10 cellular contexts compared by ENCODE assay signal in genomic region chr16:13436641-13437423, GRCh38.
DNase-seq lines count a peak whose midpoint lies in the region; ATAC-seq, FAIRE-seq and TF ChIP-seq lines count a peak whose summit lies in the region.
"Had no signal": no experiment of that assay in that cellular context is flagged by ENCODE, and none has a peak within 500 bp of the region (broad histone marks: within the 10 kb centered on the region; RNA-seq: fewer than 3 reads in every experiment).

No MANE protein-coding gene starts in this region.

- TF ChIP-seq CTCF in Calu3 (IDR thresholded peaks at IDR 0.05; ENCODE audit: unreplicated experiment) (no peak), bronchial epithelial cell (IDR thresholded peaks at IDR 0.05; ENCODE audit: insufficient read depth, low read length, severe bottlenecking) (no peak), mucosa of descending colon (IDR thresholded peaks at IDR 0.05) (no peak)

- no peaks in the 10 kb centered on the region for H3K27me3 ChIP-seq in bronchial epithelial cell (ENCODE audit: control insufficient read depth, insufficient read depth, low read length)

- no peak overlapping the region for H3K4me3 ChIP-seq in bronchial epithelial cell (ENCODE audit: low read depth, low read length)
- no peak overlapping the region for H3K4me3 ChIP-seq in mucosa of descending colon

- peaks cover 10% of the 10 kb centered on the region for H3K9me3 ChIP-seq in mucosa of descending colon

- H3K36me3 ChIP-seq in bronchial epithelial cell (ENCODE audit: control insufficient read depth, insufficient read depth, low read length) (no peaks in the 10 kb centered on the region), mucosa of descending colon (ENCODE audit: low read depth) (no peaks in the 10 kb centered on the region)

- H3K27me3 Mint-ChIP-seq in Calu3 (ENCODE audit: unreplicated experiment), result no peaks in the 10 kb centered on the region

- CTCF ChIA-PET in Calu3 (lab: Charles Lee), result no interaction called here

- intact Hi-C loops in Calu3 (cut with micrococcal nuclease; ENCODE audit: unreplicated experiment) (no loop called here), mucosa of descending colon (cut with DNase I, micrococcal nuclease) (no loop called here)

- no peaks in the 10 kb centered on the region for H3K36me3 Mint-ChIP-seq in Calu3 (ENCODE audit: insufficient read depth, unreplicated experiment)

- ATAC-seq in HG03196 (IDR thresholded peaks at IDR 0.05; ENCODE audit: unreplicated experiment), result peak; percentile 75
- ATAC-seq in mucosa of descending colon, result no peak

- no peak for FAIRE-seq in bronchial epithelial cell (lab: Jason Lieb, UNC)
- FAIRE-seq: islet of Langerhans had no signal

- peaks cover 14% of the 10 kb centered on the region for H3K9me3 Mint-ChIP-seq in Calu3 (ENCODE audit: low read depth, unreplicated experiment)

- H3K4me1 Mint-ChIP-seq in Calu3 (ENCODE audit: low read depth, unreplicated experiment), result no peaks in the 10 kb centered on the region

- no peak overlapping the region for H3K4me3 Mint-ChIP-seq in Calu3 (ENCODE audit: low read depth, unreplicated experiment)

- peak; percentile 10 for DNase-seq in Calu3
- peak; percentile 4 for DNase-seq in GM19240 (ENCODE audit: insufficient read length, low spot score)
- peak; percentile 2 for DNase-seq in bronchial epithelial cell (ENCODE audit: low read depth)
- DNase-seq in NCI-H128 (lab: John Stamatoyannopoulos, UW; ENCODE audit: unreplicated experiment), result no peak
- DNase-seq in mucosa of descending colon, result no peak
- DNase-seq in NCI-H187 treated with DMSO at 0.1 percent for 48 hours (lab: John Stamatoyannopoulos, UW), result no peak
- DNase-seq in T1000 (lab: John Stamatoyannopoulos, UW), result no peak
- DNase-seq: DMS79 had no signal

- BruUV-seq in Calu3 (replicated peaks; lab: Mats Ljungman, UMichigan), result no TSS peak

- no peaks in the 10 kb centered on the region for H3K4me1 ChIP-seq in mucosa of descending colon (ENCODE audit: low read depth)

- no peak overlapping the region for H3K27ac Mint-ChIP-seq in Calu3 (ENCODE audit: unreplicated experiment)

Comparison
In these comparisons a context has a peak if more than half of its experiments do, and no peak if none do; other contexts are left out.
1. DNase-seq: peak in Calu3 (single experiment), GM19240 (single experiment) and bronchial epithelial cell (single experiment); none in NCI-H128 (single experiment), mucosa of descending colon (0 of 3), NCI-H187 treated with DMSO at 0.1 percent for 48 hours (single experiment) and T1000 (single experiment).